ENCODE assay signal across 24 cellular contexts in genomic region chr6:36920546-36920945, GRCh38. TPM values are rescaled to one million over a fixed set of nuclear protein-coding genes. Genes with fewer than 3 reads are reported as not detected.
DNase-seq lines count a peak whose midpoint lies in the region; ATAC-seq and TF ChIP-seq lines count a peak whose summit lies in the region.
"Had no signal": no experiment of that assay in that cellular context is flagged by ENCODE, and none has a peak within 500 bp of the region (broad histone marks: within the 10 kb centered on the region; RNA-seq: fewer than 3 reads in every experiment).

No MANE protein-coding gene starts in this region.

- H3K27me3 ChIP-seq in heart right ventricle = no peaks in the 10 kb centered on the region
- no peaks in the 10 kb centered on the region for H3K27me3 ChIP-seq in right atrium auricular region
- H3K27me3 ChIP-seq in esophagus muscularis mucosa = no peaks in the 10 kb centered on the region
- H3K27me3 ChIP-seq in lower lobe of right lung (ENCODE audit: low read depth) = no peaks in the 10 kb centered on the region
- H3K27me3 ChIP-seq: MG63, spleen, thyroid gland had no signal

- H3K4me3 ChIP-seq in heart right ventricle (no peak overlapping the region), right atrium auricular region (no peak overlapping the region), esophagus muscularis mucosa (no peak overlapping the region), lower lobe of right lung (no peak overlapping the region)
- H3K4me3 ChIP-seq: A549, MG63, spleen, thyroid gland had no signal

- WGBS in heart right ventricle, 2 donors = 76 to 84% methylated on average over 5 of the region's 5 CpGs
- WGBS in esophagus muscularis mucosa = 75% methylated on average over 5 of the region's 5 CpGs

- peaks cover 0 to 100% (median 39%) of the 10 kb centered on the region in 9 donors for H3K36me3 ChIP-seq in heart right ventricle
- peaks cover 66% of the 10 kb centered on the region for H3K36me3 ChIP-seq in right atrium auricular region
- peaks cover 44 to 97% (median 85%) of the 10 kb centered on the region in 4 donors for H3K36me3 ChIP-seq in esophagus muscularis mucosa
- H3K36me3 ChIP-seq in lower lobe of right lung = peaks cover 91% of the 10 kb centered on the region

- no peak for TF ChIP-seq EP300 in esophagus muscularis mucosa (IDR thresholded peaks at IDR 0.05)

- intact Hi-C loops in heart right ventricle (cut with DNase I) (no loop called here), esophagus muscularis mucosa (cut with DNase I) (no loop called here), lower lobe of right lung (cut with DNase I) (no loop called here), natural killer cell (cut with micrococcal nuclease) (no loop called here)

- H3K4me1 Mint-ChIP-seq in natural killer cell = peaks cover 0 to 4% of the 10 kb centered on the region in 2 donors
- H3K4me1 Mint-ChIP-seq: WTC11 had no signal

- no peak overlapping the region for H3K27ac Mint-ChIP-seq in natural killer cell
- H3K27ac Mint-ChIP-seq: activated naive CD8-positive, alpha-beta T cell treated with anti-CD3 and anti-CD28 coated beads, Interleukin-2, amount 50 U/mL, for 24 hours; IgD-negative memory B cell; WTC11 had no signal

- no peak overlapping the region for H3K4me3 Mint-ChIP-seq in natural killer cell
- H3K4me3 Mint-ChIP-seq: activated naive CD8-positive, alpha-beta T cell treated with anti-CD3 and anti-CD28 coated beads, Interleukin-2, amount 50 U/mL, for 24 hours; IgD-negative memory B cell; WTC11 had no signal

- DNase-seq in heart right ventricle (no peak), right atrium auricular region (ENCODE audit: low spot score) (no peak), esophagus muscularis mucosa (ENCODE audit: extremely low spot score) (no peak), lower lobe of right lung (no peak), natural killer cell (no peak)
- DNase-seq: activated effector memory CD4-positive, alpha-beta T cell treated with Interleukin-2 at 50 U/mL for 16 hours; activated naive CD8-positive, alpha-beta T cell treated with anti-CD3 and anti-CD28 coated beads, Interleukin-2, amount 50 U/mL, for 24 hours; C1 segment of cervical spinal cord; EL; HCEC 1CT; MG63; NCI-H69; spleen; stimulated activated CD4-positive, alpha-beta T cell treated with anti-CD3 and anti-CD28 coated beads, Interleukin-4, amount 100 ng/mL, for 1 hour; stimulated activated naive CD4-positive, alpha-beta T cell; thyroid gland had no signal

- peak overlapping the region in 7 of 10 donors; percentile 7 to 91 (median 57) for H3K27ac ChIP-seq in heart right ventricle
- peak overlapping the region in 1 of 2 donors; percentile 41 for H3K27ac ChIP-seq in right atrium auricular region
- H3K27ac ChIP-seq in esophagus muscularis mucosa (replicated peaks in 1 of 4) = peak overlapping the region; percentile 25 to 75 (median 33)
- H3K27ac ChIP-seq in lower lobe of right lung = peak overlapping the region; percentile 8
- H3K27ac ChIP-seq: A549 had no signal

- no peaks in the 10 kb centered on the region for H3K9me3 Mint-ChIP-seq in natural killer cell
- H3K9me3 Mint-ChIP-seq: activated naive CD8-positive, alpha-beta T cell treated with anti-CD3 and anti-CD28 coated beads, Interleukin-2, amount 50 U/mL, for 24 hours; IgD-negative memory B cell; WTC11 had no signal

- H3K36me3 Mint-ChIP-seq in natural killer cell = peaks cover 23% of the 10 kb centered on the region
- H3K36me3 Mint-ChIP-seq: WTC11 had no signal

- TF ChIP-seq CTCF in heart right ventricle (IDR thresholded peaks at IDR 0.05) (no peak), right atrium auricular region (IDR thresholded peaks at IDR 0.05) (no peak), esophagus muscularis mucosa (IDR thresholded peaks at IDR 0.05) (no peak), lower lobe of right lung (IDR thresholded peaks at IDR 0.05) (no peak), natural killer cell (IDR thresholded peaks at IDR 0.05) (no peak)

- no peaks in the 10 kb centered on the region for H3K27me3 Mint-ChIP-seq in natural killer cell (ENCODE audit: low read depth in 2 of 2)
- H3K27me3 Mint-ChIP-seq: activated naive CD8-positive, alpha-beta T cell treated with anti-CD3 and anti-CD28 coated beads, Interleukin-2, amount 50 U/mL, for 24 hours; IgD-negative memory B cell had no signal

- ATAC-seq in heart right ventricle (peak in 1 of 8 donors; percentile 13), lower lobe of right lung (peak in 1 of 2 donors; percentile 40), natural killer cell (no peak), GM18520 (IDR thresholded peaks at IDR 0.05; ENCODE audit: unreplicated experiment) (no peak), GM19395 (IDR thresholded peaks at IDR 0.05; ENCODE audit: unreplicated experiment) (no peak), GM21619 (IDR thresholded peaks at IDR 0.05; ENCODE audit: unreplicated experiment) (no peak)
- ATAC-seq: A549; activated naive CD8-positive, alpha-beta T cell treated with anti-CD3 and anti-CD28 coated beads, Interleukin-2, amount 50 U/mL, for 24 hours; WTC11 had no signal

- H3K9me3 ChIP-seq in heart right ventricle (no peaks in the 10 kb centered on the region), right atrium auricular region (no peaks in the 10 kb centered on the region), esophagus muscularis mucosa (no peaks in the 10 kb centered on the region), lower lobe of right lung (no peaks in the 10 kb centered on the region)
- H3K9me3 ChIP-seq: A549, MG63, spleen, thyroid gland had no signal

- no peak for TF ChIP-seq POLR2A in esophagus muscularis mucosa (IDR thresholded peaks at IDR 0.05; ENCODE audit: low read depth)

- H3K4me1 ChIP-seq in heart right ventricle (peaks cover 8 to 42% (median 25%) of the 10 kb centered on the region in 9 donors), right atrium auricular region (peaks cover 3 to 30% of the 10 kb centered on the region in 2 donors), esophagus muscularis mucosa (peaks cover 32 to 48% (median 36%) of the 10 kb centered on the region in 4 donors), lower lobe of right lung (peaks cover 62% of the 10 kb centered on the region)
- H3K4me1 ChIP-seq: spleen had no signal

RNA-seq across cellular contexts. Expression of gene PI16, which starts 34.0 kb away (rescaled TPM):
- total RNA-seq in heart right ventricle (10 to 100 TPM in 9 of 10 donors, 1 to 10 TPM in 1; 4.4 to 38.9 (median 18.7) TPM), right atrium auricular region (10 to 100 TPM; 14.2 to 48.5 TPM), esophagus muscularis mucosa (10 to 100 TPM; 44.8 to 64.3 (median 56.9) TPM), lower lobe of right lung (11.9 TPM), natural killer cell (1 to 10 TPM in 2 of 3 donors, under 1 TPM in 1; 0.33 to 1.8 (median 1.1) TPM)
- polyA plus RNA-seq in heart right ventricle = 10 to 100 TPM in 1 of 2 donors, 1 to 10 TPM in 1; 6.3 to 38.6 TPM
- total RNA-seq: bronchial epithelial cell had no signal
- polyA plus RNA-seq: A549, keratinocyte had no signal

RNA-seq across cellular contexts. Expression of gene C6orf89, which starts 34.8 kb away (rescaled TPM):
- total RNA-seq in heart right ventricle (100 to 1,000 TPM in 1 of 10 donors, 10 to 100 TPM in 9; 64.6 to 104 (median 74.7) TPM), right atrium auricular region (10 to 100 TPM; 55.0 to 59.5 TPM), esophagus muscularis mucosa (10 to 100 TPM; 56.5 to 66.2 (median 59.0) TPM), lower lobe of right lung (54.7 TPM), natural killer cell (10 to 100 TPM; 34.3 to 47.0 (median 46.3) TPM)
- polyA plus RNA-seq in heart right ventricle = 10 to 100 TPM; 22.5 to 23.1 TPM

RNA-seq across cellular contexts. Expression of gene PPIL1, which starts 45.9 kb away (rescaled TPM):
- total RNA-seq in heart right ventricle (100 to 1,000 TPM in 2 of 10 donors, 10 to 100 TPM in 8; 34.5 to 106 (median 49.2) TPM), right atrium auricular region (10 to 100 TPM; 41.1 to 53.7 TPM), esophagus muscularis mucosa (10 to 100 TPM; 17.6 to 30.3 (median 25.4) TPM), lower lobe of right lung (14.4 TPM), natural killer cell (1 to 10 TPM; 2.6 to 5.2 (median 5.1) TPM)
- 10 to 100 TPM; 21.1 to 50.3 TPM for polyA plus RNA-seq in heart right ventricle
